ENCODE assay signal across 9 cellular contexts in the genomic region with DNA sequence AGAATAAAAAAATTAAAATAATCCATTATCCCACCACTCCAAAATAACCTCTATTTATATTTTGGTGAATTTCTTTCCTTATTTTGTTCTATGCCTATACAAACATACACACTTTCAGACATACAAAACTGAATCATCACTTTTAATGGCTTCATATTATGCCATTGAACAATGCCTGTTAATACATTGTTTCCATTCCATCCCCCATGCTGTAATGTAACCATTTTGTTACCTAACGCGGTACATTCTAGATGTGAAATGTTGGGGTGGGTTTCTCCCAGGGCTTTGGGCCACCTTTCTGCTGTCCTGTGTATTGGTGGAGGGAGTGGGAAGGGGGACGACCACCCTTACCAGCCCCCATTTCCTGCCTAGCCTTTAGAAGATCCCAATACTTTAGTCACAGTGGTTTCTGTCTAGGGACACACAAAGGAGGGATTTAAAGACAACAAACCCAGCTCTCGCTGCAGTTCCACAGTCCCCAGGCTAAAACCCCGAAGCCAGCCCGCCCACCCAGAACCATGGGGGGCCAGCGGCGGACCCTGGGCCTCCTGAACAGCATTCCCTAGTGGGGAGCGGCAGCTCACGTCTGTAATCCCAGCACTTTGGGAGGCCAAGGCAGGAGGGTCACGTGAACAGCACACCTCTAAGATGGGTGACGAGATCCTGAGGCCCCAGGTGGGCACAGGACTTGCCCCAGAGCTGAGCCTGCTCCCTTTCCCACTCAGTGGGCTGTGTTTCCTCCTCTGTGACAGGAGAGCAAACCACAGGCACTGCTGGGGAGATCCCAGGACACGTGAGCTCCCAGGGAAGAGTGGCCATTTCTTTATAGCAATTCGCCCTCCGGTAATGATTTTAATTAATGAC. TPM values are rescaled to one million over a fixed set of nuclear protein-coding genes. Genes with fewer than 3 reads are reported as not detected.
DNase-seq lines count a peak whose midpoint lies in the region; ATAC-seq, FAIRE-seq and TF ChIP-seq lines count a peak whose summit lies in the region.
"Had no signal": no experiment of that assay in that cellular context is flagged by ENCODE, and none has a peak within 500 bp of the region (broad histone marks: within the 10 kb centered on the region; RNA-seq: fewer than 3 reads in every experiment).

No MANE protein-coding gene starts in this region.

- no peaks in the 10 kb centered on the region for H3K27me3 Mint-ChIP-seq in naive thymus-derived CD4-positive, alpha-beta T cell

- peak overlapping the region; percentile 40 for H3K9ac ChIP-seq in HUES6 (ENCODE audit: low read length)

- peak overlapping the region; percentile 82 to 92 for H3K27ac ChIP-seq in A549
- H3K27ac ChIP-seq in HUES6 (ENCODE audit: low read depth, low read length), result peak overlapping the region; percentile 39; the same call in 1 of the 2 replicates
- peak overlapping the region; percentile 89 to 94 for H3K27ac ChIP-seq in breast epithelium
- H3K27ac ChIP-seq in naive thymus-derived CD4-positive, alpha-beta T cell (ENCODE audit: low read depth, low read length), result no peak overlapping the region

- peak overlapping the region in 8 of 9 donors; percentile 65 to 92 (median 79) for H3K27ac Mint-ChIP-seq in naive thymus-derived CD4-positive, alpha-beta T cell

- CTCF ChIA-PET in A549 (lab: Yijun Ruan, JAX), result interaction anchor here (0.6 to 6.1 kb wide), 12 partner anchors 11 to 366 kb away, joined by 3 to 68 read pairs (median 6); partner anchors contain the start of gene TOR2A
- CTCF ChIA-PET in naive thymus-derived CD4-positive, alpha-beta T cell (lab: Charles Lee), result interaction anchor here (0.7 to 1.3 kb wide), 2 partner anchors 30 to 32 kb away, joined by 4 to 5 read pairs; no protein-coding TSS in a partner anchor

- H3K4me3 ChIP-seq in A549, result no peak overlapping the region
- H3K4me3 ChIP-seq in HUES6 (ENCODE audit: low read depth, low read length), result no peak overlapping the region
- H3K4me3 ChIP-seq in breast epithelium, result peak overlapping the region in 1 of 3 donors; percentile 21
- no peak overlapping the region for H3K4me3 ChIP-seq in naive thymus-derived CD4-positive, alpha-beta T cell (ENCODE audit: low read length)

- no peak for TF ChIP-seq EP300 in A549 (IDR thresholded peaks at IDR 0.05)

- H3K27me3 ChIP-seq in HUES6 (ENCODE audit: control insufficient read depth, insufficient read depth, low read length) (no peaks in the 10 kb centered on the region), breast epithelium (no peaks in the 10 kb centered on the region)
- H3K27me3 ChIP-seq in naive thymus-derived CD4-positive, alpha-beta T cell (ENCODE audit: control insufficient read depth in 2 of 2, insufficient read depth in 2 of 2, low read length in 2 of 2), result no peaks in the 10 kb centered on the region

- H3K4me1 ChIP-seq in A549 (peaks cover 87% of the 10 kb centered on the region), HUES6 (ENCODE audit: control insufficient read depth, insufficient read depth, low read length) (peaks cover 39% of the 10 kb centered on the region; the same call in 1 of the 2 replicates), breast epithelium (peaks cover 11 to 32% of the 10 kb centered on the region in 2 donors)
- peaks cover 32 to 40% of the 10 kb centered on the region in 2 donors for H3K4me1 ChIP-seq in naive thymus-derived CD4-positive, alpha-beta T cell (ENCODE audit: control insufficient read depth in 2 of 2, insufficient read depth in 2 of 2, low read length in 2 of 2)

- no peak for DNase-seq in A549 (ENCODE audit: low read depth in 1 of 2, low spot score in 1 of 2)
- no peak for DNase-seq in breast epithelium (ENCODE audit: low spot score in 2 of 2)
- no peak for DNase-seq in naive thymus-derived CD4-positive, alpha-beta T cell
- DNase-seq in effector CD8-positive, alpha-beta T cell (lab: John Stamatoyannopoulos, UW), result no peak
- no peak for DNase-seq in GDM1 (lab: John Stamatoyannopoulos, UW)
- no peak for DNase-seq in GM10266 (ENCODE audit: extremely low spot score)
- DNase-seq: NCI-H526 had no signal

- peaks cover 34 to 72% (median 47%) of the 10 kb centered on the region in 7 donors for H3K4me1 Mint-ChIP-seq in naive thymus-derived CD4-positive, alpha-beta T cell

- no peak for TF ChIP-seq RAD21 in A549 (conservative IDR thresholded peaks at IDR 0.05 in 1 of 2, IDR thresholded peaks at IDR 0.05 in 1 of 2)

- POLR2A ChIA-PET in A549 (lab: Yijun Ruan, JAX), result interaction anchor here (1.0 kb wide), 1 partner anchor 34 kb away, joined by 3 read pairs; no protein-coding TSS in a partner anchor
- POLR2A ChIA-PET in naive thymus-derived CD4-positive, alpha-beta T cell (lab: Charles Lee), result interaction anchor here (0.9 kb wide), 1 partner anchor 16 kb away, joined by 3 read pairs; no protein-coding TSS in a partner anchor

- 77% methylated on average over 12 of the region's 15 CpGs for WGBS in A549 (ENCODE audit: missing lambda C conversion rate)

- H3K4me2 ChIP-seq in A549, result peak overlapping the region; percentile 69

- no peaks in the 10 kb centered on the region for H3K9me3 Mint-ChIP-seq in naive thymus-derived CD4-positive, alpha-beta T cell

- TF ChIP-seq POLR2A in A549 (IDR thresholded peaks at IDR 0.05; ENCODE audit: low read length) (no peak), breast epithelium (IDR thresholded peaks at IDR 0.05) (no peak)

- peaks cover 0 to 17% (median 0%) of the 10 kb centered on the region in 5 donors for H3K36me3 Mint-ChIP-seq in naive thymus-derived CD4-positive, alpha-beta T cell

- intact Hi-C loops in breast epithelium (cut with DNase I; ENCODE audit: low total_unique reads), result no loop called here
- intact Hi-C loops in naive thymus-derived CD4-positive, alpha-beta T cell (cut with micrococcal nuclease), result no loop called here

- FAIRE-seq in A549 (lab: Jason Lieb, UNC), result no peak

- peak overlapping the region in 6 of 10 donors; percentile 62 to 82 (median 76) for H3K4me3 Mint-ChIP-seq in naive thymus-derived CD4-positive, alpha-beta T cell

- H3K36me3 ChIP-seq in HUES6 (ENCODE audit: control insufficient read depth, insufficient read depth, low read length) (no peaks in the 10 kb centered on the region), breast epithelium (no peaks in the 10 kb centered on the region)
- H3K36me3 ChIP-seq in naive thymus-derived CD4-positive, alpha-beta T cell (ENCODE audit: control insufficient read depth in 2 of 3, insufficient read depth in 3 of 3, low read length in 3 of 3), result no peaks in the 10 kb centered on the region

- no peaks in the 10 kb centered on the region for H3K9me3 ChIP-seq in A549
- H3K9me3 ChIP-seq in HUES6 (ENCODE audit: control insufficient read depth, insufficient read depth, low read depth, low read length), result no peaks in the 10 kb centered on the region
- no peaks in the 10 kb centered on the region for H3K9me3 ChIP-seq in breast epithelium
- no peaks in the 10 kb centered on the region for H3K9me3 ChIP-seq in naive thymus-derived CD4-positive, alpha-beta T cell (ENCODE audit: control insufficient read depth in 2 of 3, low read length in 3 of 3)

- TF ChIP-seq CTCF in A549 (IDR thresholded peaks at IDR 0.05) (no peak), breast epithelium (IDR thresholded peaks at IDR 0.05) (no peak), GM10266 (IDR thresholded peaks at IDR 0.05; ENCODE audit: control insufficient read depth, insufficient read depth, low read depth, missing control alignments) (no peak)

- ATAC-seq in A549 (peak in 1 of 2 experiments; percentile 2; a peak in 2 of 6 replicates), HG03039 (IDR thresholded peaks at IDR 0.05; ENCODE audit: unreplicated experiment) (no peak)
- ATAC-seq in naive thymus-derived CD4-positive, alpha-beta T cell, result no peak

TF ChIP-seq in A549, 52 proteins besides CTCF, POLR2A, EP300 and RAD21:
- TF ChIP-seq KDM5A (IDR thresholded peaks at IDR 0.05), result no peak
- TF ChIP-seq, protein P1, sequence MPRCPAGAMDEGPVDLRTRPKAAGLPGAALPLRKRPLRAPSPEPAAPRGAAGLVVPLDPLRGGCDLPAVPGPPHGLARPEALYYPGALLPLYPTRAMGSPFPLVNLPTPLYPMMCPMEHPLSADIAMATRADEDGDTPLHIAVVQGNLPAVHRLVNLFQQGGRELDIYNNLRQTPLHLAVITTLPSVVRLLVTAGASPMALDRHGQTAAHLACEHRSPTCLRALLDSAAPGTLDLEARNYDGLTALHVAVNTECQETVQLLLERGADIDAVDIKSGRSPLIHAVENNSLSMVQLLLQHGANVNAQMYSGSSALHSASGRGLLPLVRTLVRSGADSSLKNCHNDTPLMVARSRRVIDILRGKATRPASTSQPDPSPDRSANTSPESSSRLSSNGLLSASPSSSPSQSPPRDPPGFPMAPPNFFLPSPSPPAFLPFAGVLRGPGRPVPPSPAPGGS (IDR thresholded peaks at IDR 0.05), result no peak

RNA-seq across cellular contexts. Expression of gene STXBP1, which starts 56.9 kb away (rescaled TPM):
- 13.3 and 20.4 TPM in 2 replicates for polyA plus RNA-seq in A549 (2011; rRNA removed)
- polyA plus RNA-seq in A549 (2012; cell fraction: cytosol; rRNA removed), result 12.7 and 14.5 TPM in 2 replicates
- 16.5 and 22.0 TPM in 2 replicates for polyA plus RNA-seq in A549 (2012; cell fraction: nucleus; rRNA removed)
- 16.1 to 22.6 TPM (median 19.8 TPM) in 3 replicates for polyA plus RNA-seq in A549 (2017; fragmentation: RNase III; extraction: RNeasy Plus Mini Kit Qiagen cat#74134 plus additional on column Dnase treatment)
- 22.3 and 22.9 TPM in 2 replicates for polyA minus RNA-seq in A549 (2011; rRNA and poly(A)+ RNA removed)
- 10 to 100 TPM; 19.0 to 45.9 (median 43.2) TPM for total RNA-seq in breast epithelium
- total RNA-seq in naive thymus-derived CD4-positive, alpha-beta T cell, result 10 to 100 TPM in 4 of 5 experiments, 1 to 10 TPM in 1; 6.7 to 17.8 (median 14.1) TPM
- 1 to 10 TPM; 3.0 to 3.3 TPM for polyA plus RNA-seq in naive thymus-derived CD4-positive, alpha-beta T cell
